2 cellular contexts compared by ENCODE assay signal in the genomic region with DNA sequence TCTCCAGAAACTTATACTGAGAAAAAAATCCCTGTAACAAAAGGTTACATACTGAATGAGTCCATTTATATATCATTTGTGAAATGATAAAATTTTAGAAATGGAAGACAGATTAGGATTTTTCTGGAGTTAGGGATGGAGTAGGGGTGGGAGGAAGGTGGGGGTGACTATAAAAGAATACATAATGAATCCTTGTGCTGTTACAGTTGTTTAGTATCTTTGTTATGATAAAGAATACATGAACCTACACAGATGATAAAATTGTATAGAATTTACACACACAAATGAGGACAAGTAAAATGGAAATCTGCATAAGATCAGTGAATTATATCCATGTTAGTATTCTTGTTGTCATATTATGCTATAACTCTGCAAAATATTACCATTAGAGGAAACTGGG.
TF ChIP-seq lines count a peak whose summit lies in the region.

No MANE protein-coding gene starts in this region.

TF ChIP-seq in HepG2, 621 proteins besides CTCF, POLR2A, EP300 and RAD21:
- peak; percentile 84 for TF ChIP-seq HNRNPK (IDR thresholded peaks at IDR 0.05; ENCODE audit: low read depth, low read length, poor library complexity, severe bottlenecking)
- TF ChIP-seq TARDBP (CRISPR knock-in tag; IDR thresholded peaks at IDR 0.05): no peak
- TF ChIP-seq ZNF546 (CRISPR knock-in tag; conservative IDR thresholded peaks at IDR 0.05): no peak

TF ChIP-seq in K562, 482 proteins besides CTCF, POLR2A, EP300 and RAD21:
- TF ChIP-seq HNRNPK (IDR thresholded peaks at IDR 0.05; ENCODE audit: low read depth, low read length, poor library complexity, severe bottlenecking) (peak; percentile 68), KAT2B (IDR thresholded peaks at IDR 0.05; ENCODE audit: low read depth, low read length) (no peak)
